16 cellular contexts compared by ENCODE assay signal in genomic region chr15:31477851-31478250, GRCh38.
"Had no signal": no experiment of that assay in that cellular context is flagged by ENCODE, and none has a peak within 500 bp of the region (broad histone marks: within the 10 kb centered on the region; RNA-seq: fewer than 3 reads in every experiment).

No MANE protein-coding gene starts in this region.

- H3K4me1 ChIP-seq: body of pancreas, psoas muscle, right lobe of liver had no signal

- H3K36me3 ChIP-seq: right lobe of liver, thoracic aorta had no signal

- H3K27ac Mint-ChIP-seq: activated CD4-positive, alpha-beta memory T cell treated with anti-CD3 and anti-CD28 coated beads for 36 hours; activated T-helper 1 cell treated with anti-CD3 and anti-CD28 coated beads, Interleukin-12 subunit alpha, Interleukin-12 subunit beta, Interleukin-2, Interleukin-4 antibody, amounts not matched to agents 30 ng/mL and 10 ng/mL and 1 ng/mL, durations not matched to agents 14 hours and 24 hours and 36 hours had no signal

- H3K9me3 ChIP-seq: body of pancreas, psoas muscle, right lobe of liver, thoracic aorta had no signal

- H3K4me2 ChIP-seq: smooth muscle cell had no signal

- H3K4me3 ChIP-seq: body of pancreas, psoas muscle, right lobe of liver, smooth muscle cell, thoracic aorta had no signal

- DNase-seq: activated CD4-positive, alpha-beta memory T cell treated with anti-CD3 and anti-CD28 coated beads for 36 hours; activated naive CD4-positive, alpha-beta T cell treated with Interleukin-2 at 50 U/mL for 16 hours; amniotic stem cell; caudate nucleus; cortex of kidney; effector CD4-positive, alpha-beta T cell; foreskin fibroblast; mesendoderm; psoas muscle; stimulated activated naive CD8-positive, alpha-beta T cell treated with anti-CD3 and anti-CD28 coated beads, Interleukin-15, amount 100 ng/mL, for 72 hours; T-helper 9 cell had no signal

- H3K27me3 Mint-ChIP-seq: activated CD4-positive, alpha-beta memory T cell treated with anti-CD3 and anti-CD28 coated beads for 36 hours; stimulated activated naive CD8-positive, alpha-beta T cell treated with anti-CD3 and anti-CD28 coated beads, Interleukin-15, amount 100 ng/mL, for 72 hours had no signal

- H3K27me3 ChIP-seq: body of pancreas, right lobe of liver had no signal

- H3K27ac ChIP-seq: body of pancreas, psoas muscle, right lobe of liver, thoracic aorta had no signal

- ATAC-seq: body of pancreas; psoas muscle; right lobe of liver; stimulated activated naive CD8-positive, alpha-beta T cell treated with anti-CD3 and anti-CD28 coated beads, Interleukin-15, amount 100 ng/mL, for 72 hours had no signal

- H3K4me3 Mint-ChIP-seq: activated CD4-positive, alpha-beta memory T cell treated with anti-CD3 and anti-CD28 coated beads for 36 hours; activated T-helper 1 cell treated with anti-CD3 and anti-CD28 coated beads, Interleukin-12 subunit alpha, Interleukin-12 subunit beta, Interleukin-2, Interleukin-4 antibody, amounts not matched to agents 30 ng/mL and 10 ng/mL and 1 ng/mL, durations not matched to agents 14 hours and 24 hours and 36 hours; stimulated activated naive CD8-positive, alpha-beta T cell treated with anti-CD3 and anti-CD28 coated beads, Interleukin-15, amount 100 ng/mL, for 72 hours had no signal
